In genomic region chr10:132461103-132461682, GRCh38 we compare ENCODE assay signal across 18 cellular contexts.
DNase-seq lines count a peak whose midpoint lies in the region; ATAC-seq lines count a peak whose summit lies in the region.
"Had no signal": no experiment of that assay in that cellular context is flagged by ENCODE, and none has a peak within 500 bp of the region (broad histone marks: within the 10 kb centered on the region; RNA-seq: fewer than 3 reads in every experiment).

No MANE protein-coding gene starts in this region.

- H2BK120ac ChIP-seq in neuronal stem cell (ENCODE audit: low read depth, low read length), result no peak overlapping the region

- no peak overlapping the region for H2AFZ ChIP-seq in neuronal stem cell (ENCODE audit: low read length)

- H3K9ac ChIP-seq in BLaER1 (no peak overlapping the region), duodenal mucosa (ENCODE audit: low read depth in 1 of 2, low read length in 2 of 2) (peak overlapping the region; percentile 54 to 69), neuronal stem cell (ENCODE audit: low read depth, low read length, poor library complexity) (no peak overlapping the region)
- H3K9ac ChIP-seq: KMS-11 had no signal

- H3K4me3 Mint-ChIP-seq in activated naive CD8-positive, alpha-beta T cell treated with anti-CD3 and anti-CD28 coated beads, Interleukin-2, amount 10 ng/mL, durations not matched to agents 7 days and 5 days, result no peak overlapping the region
- no peak overlapping the region for H3K4me3 Mint-ChIP-seq in activated naive CD8-positive, alpha-beta T cell treated with anti-CD3 and anti-CD28 coated beads for 36 hours

- POLR2A ChIA-PET in activated naive CD8-positive, alpha-beta T cell treated with anti-CD3 and anti-CD28 coated beads, Interleukin-2, amount 10 ng/mL, durations not matched to agents 7 days and 5 days (lab: Charles Lee), result no interaction called here

- no peaks in the 10 kb centered on the region for H3K9me3 Mint-ChIP-seq in activated naive CD8-positive, alpha-beta T cell treated with anti-CD3 and anti-CD28 coated beads, Interleukin-2, amount 10 ng/mL, durations not matched to agents 7 days and 5 days
- no peaks in the 10 kb centered on the region for H3K9me3 Mint-ChIP-seq in activated naive CD8-positive, alpha-beta T cell treated with anti-CD3 and anti-CD28 coated beads for 36 hours

- WGBS in neuronal stem cell (ENCODE audit: extremely low coverage in 2 of 2, insufficient read length in 2 of 2, insufficient replicate concordance in 1 of 2), 2 donors, result no CpG with 5 or more reads among the region's 14 CpGs

- H3K27me3 ChIP-seq in BLaER1, result 0 out of 2 replicates have a peak, but pooled peaks cover 4% of the 10 kb centered on the region
- no peaks in the 10 kb centered on the region for H3K27me3 ChIP-seq in duodenal mucosa (ENCODE audit: control insufficient read depth in 1 of 2, insufficient read depth in 2 of 2, low read length in 2 of 2)
- peaks cover 0 to 50% (median 6%) of the 10 kb centered on the region in 3 experiments for H3K27me3 ChIP-seq in neuronal stem cell (ENCODE audit: control insufficient read depth in 3 of 3, insufficient read depth in 3 of 3, low read depth in 1 of 3, low read length in 3 of 3)

- peak overlapping the region; percentile 89 for H3K14ac ChIP-seq in neuronal stem cell (ENCODE audit: low read length)

- no peak overlapping the region for H4K91ac ChIP-seq in neuronal stem cell (ENCODE audit: low read depth, low read length, poor library complexity)

- peak overlapping the region; percentile 76 for H3K18ac ChIP-seq in neuronal stem cell (ENCODE audit: low read length)

- H2AK5ac ChIP-seq in neuronal stem cell (ENCODE audit: low read depth, low read length), result peak overlapping the region; percentile 71

- H3K27ac ChIP-seq in BLaER1, result no peak overlapping the region
- peak overlapping the region; percentile 92 for H3K27ac ChIP-seq in duodenal mucosa (ENCODE audit: low read depth, low read length)
- no peak overlapping the region for H3K27ac ChIP-seq in neuronal stem cell (replicated peaks; ENCODE audit: low read length)
- H3K27ac ChIP-seq: KMS-11 had no signal

- DNase-seq in activated naive CD8-positive, alpha-beta T cell treated with anti-CD3 and anti-CD28 coated beads, Interleukin-2, amount 10 ng/mL, durations not matched to agents 7 days and 5 days, result peak; percentile 31
- no peak for DNase-seq in activated naive CD8-positive, alpha-beta T cell treated with anti-CD3 and anti-CD28 coated beads for 36 hours
- DNase-seq in neuronal stem cell (ENCODE audit: low spot score) (no peak), NCI-H1092 (lab: John Stamatoyannopoulos, UW) (no peak), pons (ENCODE audit: low spot score) (no peak)
- DNase-seq: DND-41, NCI-H1048, NCI-H1436 treated with DMSO at 0.1 percent for 48 hours, NCI-H2029, NCI-H345, NCI-H524 treated with DMSO at 0.1 percent for 48 hours, SIG-M5 had no signal

- H4K20me1 ChIP-seq in BLaER1, result peaks cover 36% of the 10 kb centered on the region; the same call in 1 of the 2 replicates

- H3K36me3 Mint-ChIP-seq in activated naive CD8-positive, alpha-beta T cell treated with anti-CD3 and anti-CD28 coated beads, Interleukin-2, amount 10 ng/mL, durations not matched to agents 7 days and 5 days, result no peaks in the 10 kb centered on the region
- H3K36me3 Mint-ChIP-seq in activated naive CD8-positive, alpha-beta T cell treated with anti-CD3 and anti-CD28 coated beads for 36 hours, result no peaks in the 10 kb centered on the region

- H3K9me3 ChIP-seq in BLaER1 (no peaks in the 10 kb centered on the region), duodenal mucosa (ENCODE audit: control insufficient read depth in 1 of 2, low read length in 2 of 2) (no peaks in the 10 kb centered on the region), neuronal stem cell (replicated peaks in 1 of 2; ENCODE audit: control insufficient read depth in 2 of 2, insufficient read depth in 1 of 2, low read depth in 1 of 2, low read length in 2 of 2) (no peaks in the 10 kb centered on the region)
- H3K9me3 ChIP-seq: HAP-1 had no signal

- no peak overlapping the region for H2BK5ac ChIP-seq in neuronal stem cell (ENCODE audit: low read length)

- peak overlapping the region; percentile 91 for H2BK15ac ChIP-seq in neuronal stem cell (ENCODE audit: low read length)

- H3K27me3 Mint-ChIP-seq in activated naive CD8-positive, alpha-beta T cell treated with anti-CD3 and anti-CD28 coated beads, Interleukin-2, amount 10 ng/mL, durations not matched to agents 7 days and 5 days, result no peaks in the 10 kb centered on the region
- no peaks in the 10 kb centered on the region for H3K27me3 Mint-ChIP-seq in activated naive CD8-positive, alpha-beta T cell treated with anti-CD3 and anti-CD28 coated beads for 36 hours

- H3K4me1 ChIP-seq in BLaER1, result peaks cover 60% of the 10 kb centered on the region
- peaks cover 75 to 91% of the 10 kb centered on the region in 2 donors for H3K4me1 ChIP-seq in duodenal mucosa (ENCODE audit: control insufficient read depth in 1 of 2, insufficient read depth in 2 of 2, low read length in 2 of 2)
- peaks cover 2 to 7% of the 10 kb centered on the region in 2 donors for H3K4me1 ChIP-seq in neuronal stem cell (ENCODE audit: control insufficient read depth in 2 of 2, insufficient read depth in 1 of 2, low read depth in 1 of 2, low read length in 2 of 2)
- H3K4me1 ChIP-seq: HAP-1 had no signal

- no peak overlapping the region for H3K4ac ChIP-seq in neuronal stem cell (ENCODE audit: low read length)

- no peak overlapping the region for H3K23ac ChIP-seq in neuronal stem cell (ENCODE audit: low read depth, low read length, poor library complexity)

- H3K27ac Mint-ChIP-seq in activated naive CD8-positive, alpha-beta T cell treated with anti-CD3 and anti-CD28 coated beads, Interleukin-2, amount 10 ng/mL, durations not matched to agents 7 days and 5 days, result no peak overlapping the region
- no peak overlapping the region for H3K27ac Mint-ChIP-seq in activated naive CD8-positive, alpha-beta T cell treated with anti-CD3 and anti-CD28 coated beads for 36 hours

- H3K4me2 ChIP-seq in BLaER1 (peak overlapping the region; percentile 89), neuronal stem cell (ENCODE audit: insufficient read depth, low read length, poor library complexity, severe bottlenecking) (no peak overlapping the region)
- H3K4me2 ChIP-seq: KMS-11 had no signal

- H3K36me3 ChIP-seq in BLaER1 (no peaks in the 10 kb centered on the region), duodenal mucosa (ENCODE audit: control insufficient read depth in 1 of 2, insufficient read depth in 2 of 2, low read length in 2 of 2) (no peaks in the 10 kb centered on the region), neuronal stem cell (replicated peaks in 1 of 2; ENCODE audit: control insufficient read depth in 2 of 2, insufficient read depth in 2 of 2, low read length in 2 of 2) (no peaks in the 10 kb centered on the region)
- H3K36me3 ChIP-seq: HAP-1 had no signal

- no peak overlapping the region for H4K8ac ChIP-seq in neuronal stem cell (ENCODE audit: low read depth, low read length)

- H2BK12ac ChIP-seq in neuronal stem cell (ENCODE audit: low read length), result peak overlapping the region; percentile 6

- H3K4me3 ChIP-seq in BLaER1 (no peak overlapping the region), duodenal mucosa (ENCODE audit: low read depth in 1 of 2, low read length in 2 of 2) (no peak overlapping the region), neuronal stem cell (ENCODE audit: low read length in 2 of 2) (no peak overlapping the region)
- H3K4me3 ChIP-seq: HAP-1 had no signal

- no peak for ATAC-seq in activated naive CD8-positive, alpha-beta T cell treated with anti-CD3 and anti-CD28 coated beads, Interleukin-2, amount 10 ng/mL, durations not matched to agents 7 days and 5 days (ENCODE audit: low read depth)
- ATAC-seq in GM19328 (IDR thresholded peaks at IDR 0.05; ENCODE audit: unreplicated experiment), result no peak
- ATAC-seq: SK-N-SH treated with all-trans-retinoic acid at 6 μM for 48 hours had no signal

- H3K4me1 Mint-ChIP-seq in activated naive CD8-positive, alpha-beta T cell treated with anti-CD3 and anti-CD28 coated beads, Interleukin-2, amount 10 ng/mL, durations not matched to agents 7 days and 5 days, result no peaks in the 10 kb centered on the region
- H3K4me1 Mint-ChIP-seq in activated naive CD8-positive, alpha-beta T cell treated with anti-CD3 and anti-CD28 coated beads for 36 hours, result peaks cover 1% of the 10 kb centered on the region

- H3K79me1 ChIP-seq in neuronal stem cell (ENCODE audit: low read depth, low read length), result peaks cover 3% of the 10 kb centered on the region

Comparison
In these comparisons a context has a peak if more than half of its experiments do, and no peak if none do; other contexts are left out.
1. H3K9ac ChIP-seq: peak in duodenal mucosa (2 of 2); none in BLaER1 (single experiment) and neuronal stem cell (single experiment).